In genomic region chr2:85275984-85276540, GRCh38 we compare ENCODE assay signal across 1 cellular context.
TF ChIP-seq lines count a peak whose summit lies in the region.

No MANE protein-coding gene starts in this region.

TF ChIP-seq in K562, 482 proteins besides CTCF, POLR2A, EP300 and RAD21:
- TF ChIP-seq CBX8 (IDR thresholded peaks at IDR 0.05; ENCODE audit: borderline replicate concordance, extremely low read depth, low read depth, low read length, poor library complexity, severe bottlenecking) (peak; percentile 73), RUNX1 (IDR thresholded peaks at IDR 0.05; ENCODE audit: low read depth) (no peak)
TF ChIP-seq in K562: peak in this region for 1.
